ENCODE assay signal across 9 cellular contexts in genomic region chr14:67704484-67705089, GRCh38. TPM values are rescaled to one million over a fixed set of nuclear protein-coding genes. Genes with fewer than 3 reads are reported as not detected.
DNase-seq lines count a peak whose midpoint lies in the region; ATAC-seq and TF ChIP-seq lines count a peak whose summit lies in the region.
"Had no signal": no experiment of that assay in that cellular context is flagged by ENCODE, and none has a peak within 500 bp of the region (broad histone marks: within the 10 kb centered on the region; RNA-seq: fewer than 3 reads in every experiment).

No MANE protein-coding gene starts in this region.

- H4K20me1 ChIP-seq in GM23338 (replicated peaks; ENCODE audit: insufficient read depth) = no peaks in the 10 kb centered on the region

- H3K4me2 ChIP-seq in GM23338 = no peak overlapping the region

- no peaks in the 10 kb centered on the region; the same call in 1 of the 2 replicates for H3K4me1 ChIP-seq in GM23338 (ENCODE audit: insufficient read depth)

- TF ChIP-seq CTCF in GM23338 (conservative IDR thresholded peaks at IDR 0.05; ENCODE audit: low read depth in 2 of 2) (peak; percentile 85 to 86), WERI-Rb-1 (IDR thresholded peaks at IDR 0.05; ENCODE audit: low read depth, low read length) (peak; percentile 73), fibroblast of pulmonary artery (IDR thresholded peaks at IDR 0.05; ENCODE audit: low read length, missing control alignments) (peak; percentile 85), neural crest cell (conservative IDR thresholded peaks at IDR 0.05) (peak; percentile 78)

- no peaks in the 10 kb centered on the region for H3F3A ChIP-seq in GM23338 (replicated peaks; ENCODE audit: low read depth)

- H3K36me3 Mint-ChIP-seq in GM23338 (ENCODE audit: low read depth) (no peaks in the 10 kb centered on the region; the same call in 2 of the 3 replicates), neural crest cell (ENCODE audit: low read depth) (no peaks in the 10 kb centered on the region)

- no peak overlapping the region for H2AFZ ChIP-seq in GM23338

- no peak overlapping the region for H3K27ac Mint-ChIP-seq in GM23338
- H3K27ac Mint-ChIP-seq in neural crest cell (ENCODE audit: unreplicated experiment) = no peak overlapping the region
- H3K27ac Mint-ChIP-seq: T-helper 1 cell treated with Interleukin-12 subunit alpha and Interleukin-12 subunit beta and Interleukin-4 antibody, amounts not matched to agents 30 μg/mL and 1 μg/mL, for 36 hours had no signal

- no peaks in the 10 kb centered on the region for H3K36me3 ChIP-seq in GM23338 (ENCODE audit: insufficient read depth)
- no peaks in the 10 kb centered on the region for H3K36me3 ChIP-seq in WERI-Rb-1

- H3K79me2 ChIP-seq in GM23338 (replicated peaks; ENCODE audit: insufficient read depth) = no peaks in the 10 kb centered on the region

- H3K4me3 ChIP-seq in GM23338 (no peak overlapping the region), WERI-Rb-1 (ENCODE audit: low read depth, low read length) (no peak overlapping the region), fibroblast of pulmonary artery (replicated peaks; ENCODE audit: low read depth, low read length) (no peak overlapping the region)

- H3K27ac ChIP-seq in GM23338 (ENCODE audit: low read depth) (no peak overlapping the region), WERI-Rb-1 (no peak overlapping the region)

- H3K27me3 Mint-ChIP-seq in GM23338 (ENCODE audit: insufficient read depth, low read depth, poor library complexity) = peaks cover 6% of the 10 kb centered on the region
- H3K27me3 Mint-ChIP-seq in neural crest cell (ENCODE audit: low read depth) = no peaks in the 10 kb centered on the region

- peaks cover 22% of the 10 kb centered on the region for H3K9me3 Mint-ChIP-seq in GM23338
- peaks cover 5% of the 10 kb centered on the region for H3K9me3 Mint-ChIP-seq in neural crest cell

- H3K4me3 Mint-ChIP-seq in GM23338 (no peak overlapping the region), neural crest cell (no peak overlapping the region)
- H3K4me3 Mint-ChIP-seq: T-helper 1 cell treated with Interleukin-12 subunit alpha and Interleukin-12 subunit beta and Interleukin-4 antibody, amounts not matched to agents 30 μg/mL and 1 μg/mL, for 36 hours had no signal

- ATAC-seq in GM23338 = peak; percentile 91
- no peak for ATAC-seq in GM19467 (IDR thresholded peaks at IDR 0.05; ENCODE audit: unreplicated experiment)

- no peaks in the 10 kb centered on the region for H3K27me3 ChIP-seq in GM23338 (ENCODE audit: insufficient read depth)
- H3K27me3 ChIP-seq in WERI-Rb-1 (ENCODE audit: insufficient read depth, low read depth, severe bottlenecking) = no peaks in the 10 kb centered on the region

- H3K9me3 ChIP-seq in WERI-Rb-1 (ENCODE audit: severe bottlenecking) = no peaks in the 10 kb centered on the region

- H3K4me1 Mint-ChIP-seq in GM23338 (no peaks in the 10 kb centered on the region), neural crest cell (peaks cover 14% of the 10 kb centered on the region)

- H3K9me2 ChIP-seq in GM23338 (ENCODE audit: insufficient read depth) = no peaks in the 10 kb centered on the region

- DNase-seq in COR-L47 (lab: John Stamatoyannopoulos, UW) = peak; percentile 42
- peak; percentile 85 for DNase-seq in GM23338 (ENCODE audit: low spot score)
- peak; percentile 84 for DNase-seq in NCI-H2171 treated with DMSO at 0.1 percent for 48 hours (lab: John Stamatoyannopoulos, UW)
- DNase-seq in WERI-Rb-1 = peak; percentile 28
- peak; percentile 77 for DNase-seq in fibroblast of pulmonary artery (ENCODE audit: low read depth)
- DNase-seq in neural crest cell (ENCODE audit: low read depth, low spot score) = peak; percentile 30
- DNase-seq in cortex of kidney (lab: John Stamatoyannopoulos, UW) = no peak

TF ChIP-seq in GM23338, 12 proteins besides CTCF, POLR2A, EP300 and RAD21:
- TF ChIP-seq NANOG (IDR thresholded peaks at IDR 0.05; ENCODE audit: borderline replicate concordance) = no peak
- no peak for TF ChIP-seq ZNF114 (CRISPR knock-in tag; IDR thresholded peaks at IDR 0.05)
- no peak for TF ChIP-seq EZH2 (IDR thresholded peaks at IDR 0.05; ENCODE audit: low read depth, unreplicated experiment)
- TF ChIP-seq POLR2AphosphoS5 (IDR thresholded peaks at IDR 0.05; ENCODE audit: low read depth) = no peak
- TF ChIP-seq STAT1 (IDR thresholded peaks at IDR 0.05; ENCODE audit: unreplicated experiment) = no peak
- no peak for TF ChIP-seq ZNF331 (CRISPR knock-in tag; IDR thresholded peaks at IDR 0.05; ENCODE audit: low read depth)
- TF ChIP-seq ZNF462 (CRISPR knock-in tag; IDR thresholded peaks at IDR 0.05) = no peak
- TF ChIP-seq JUNB (IDR thresholded peaks at IDR 0.05; ENCODE audit: unreplicated experiment) = no peak
- TF ChIP-seq ETS1 (IDR thresholded peaks at IDR 0.05) = no peak
- TF ChIP-seq EZH2phosphoT487 (IDR thresholded peaks at IDR 0.05; ENCODE audit: unreplicated experiment) = no peak
- TF ChIP-seq CREB1 (CRISPR knock-in tag; IDR thresholded peaks at IDR 0.05; ENCODE audit: low read depth) = no peak

RNA-seq across cellular contexts. Expression of gene RDH12, which starts 2.9 kb away (rescaled TPM):
- total RNA-seq in GM23338 (2014; rRNA removed; shearing (Covaris generic)) = 0.28 and 0.54 TPM in 2 replicates
- 1.6 and 1.7 TPM in 2 replicates for polyA plus RNA-seq in GM23338 (2016; fragmentation: Nextera tagmentation; extraction: Ambion mirVana)
- not detected in 2 replicates for total RNA-seq in neural crest cell

RNA-seq across cellular contexts. Expression of gene RDH11, which starts 9.0 kb away (rescaled TPM):
- 139 and 142 TPM in 2 replicates for total RNA-seq in GM23338 (2014; rRNA removed; shearing (Covaris generic))
- polyA plus RNA-seq in GM23338 (2016; fragmentation: Nextera tagmentation; extraction: Ambion mirVana) = 83.5 and 95.2 TPM in 2 replicates
- 78.4 and 79.9 TPM in 2 replicates for total RNA-seq in neural crest cell

RNA-seq across cellular contexts. Expression of gene VTI1B, which starts 30.2 kb away (rescaled TPM):
- 44.5 and 44.7 TPM in 2 replicates for total RNA-seq in GM23338 (2014; rRNA removed; shearing (Covaris generic))
- 90.2 and 96.1 TPM in 2 replicates for polyA plus RNA-seq in GM23338 (2016; fragmentation: Nextera tagmentation; extraction: Ambion mirVana)
- total RNA-seq in neural crest cell = 103 and 112 TPM in 2 replicates
